1 cellular context compared by ENCODE assay signal in the genomic region with DNA sequence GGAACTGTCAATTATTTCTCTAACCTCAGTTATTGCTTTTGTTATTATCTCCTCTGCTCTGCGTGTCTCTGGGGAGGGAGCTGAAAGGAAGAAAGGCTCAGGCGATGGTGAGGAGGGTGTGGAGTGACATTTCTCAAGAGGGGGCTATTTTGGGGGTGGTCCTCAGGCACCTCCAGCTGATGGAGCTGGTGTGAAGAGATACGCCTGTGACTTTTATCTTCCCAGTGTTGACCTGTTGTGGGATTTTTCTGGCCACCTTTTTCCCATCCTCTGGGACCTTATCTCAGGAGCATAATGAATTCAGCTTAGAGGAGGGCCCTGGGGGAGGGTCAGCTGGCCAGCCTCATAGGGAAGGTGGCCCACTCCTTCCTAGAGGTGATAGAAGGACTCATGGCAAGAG.
TF ChIP-seq lines count a peak whose summit lies in the region.

No MANE protein-coding gene starts in this region.

TF ChIP-seq in GM23338, 12 proteins besides CTCF, POLR2A, EP300 and RAD21 (continued from another document):
- TF ChIP-seq, protein P1, sequence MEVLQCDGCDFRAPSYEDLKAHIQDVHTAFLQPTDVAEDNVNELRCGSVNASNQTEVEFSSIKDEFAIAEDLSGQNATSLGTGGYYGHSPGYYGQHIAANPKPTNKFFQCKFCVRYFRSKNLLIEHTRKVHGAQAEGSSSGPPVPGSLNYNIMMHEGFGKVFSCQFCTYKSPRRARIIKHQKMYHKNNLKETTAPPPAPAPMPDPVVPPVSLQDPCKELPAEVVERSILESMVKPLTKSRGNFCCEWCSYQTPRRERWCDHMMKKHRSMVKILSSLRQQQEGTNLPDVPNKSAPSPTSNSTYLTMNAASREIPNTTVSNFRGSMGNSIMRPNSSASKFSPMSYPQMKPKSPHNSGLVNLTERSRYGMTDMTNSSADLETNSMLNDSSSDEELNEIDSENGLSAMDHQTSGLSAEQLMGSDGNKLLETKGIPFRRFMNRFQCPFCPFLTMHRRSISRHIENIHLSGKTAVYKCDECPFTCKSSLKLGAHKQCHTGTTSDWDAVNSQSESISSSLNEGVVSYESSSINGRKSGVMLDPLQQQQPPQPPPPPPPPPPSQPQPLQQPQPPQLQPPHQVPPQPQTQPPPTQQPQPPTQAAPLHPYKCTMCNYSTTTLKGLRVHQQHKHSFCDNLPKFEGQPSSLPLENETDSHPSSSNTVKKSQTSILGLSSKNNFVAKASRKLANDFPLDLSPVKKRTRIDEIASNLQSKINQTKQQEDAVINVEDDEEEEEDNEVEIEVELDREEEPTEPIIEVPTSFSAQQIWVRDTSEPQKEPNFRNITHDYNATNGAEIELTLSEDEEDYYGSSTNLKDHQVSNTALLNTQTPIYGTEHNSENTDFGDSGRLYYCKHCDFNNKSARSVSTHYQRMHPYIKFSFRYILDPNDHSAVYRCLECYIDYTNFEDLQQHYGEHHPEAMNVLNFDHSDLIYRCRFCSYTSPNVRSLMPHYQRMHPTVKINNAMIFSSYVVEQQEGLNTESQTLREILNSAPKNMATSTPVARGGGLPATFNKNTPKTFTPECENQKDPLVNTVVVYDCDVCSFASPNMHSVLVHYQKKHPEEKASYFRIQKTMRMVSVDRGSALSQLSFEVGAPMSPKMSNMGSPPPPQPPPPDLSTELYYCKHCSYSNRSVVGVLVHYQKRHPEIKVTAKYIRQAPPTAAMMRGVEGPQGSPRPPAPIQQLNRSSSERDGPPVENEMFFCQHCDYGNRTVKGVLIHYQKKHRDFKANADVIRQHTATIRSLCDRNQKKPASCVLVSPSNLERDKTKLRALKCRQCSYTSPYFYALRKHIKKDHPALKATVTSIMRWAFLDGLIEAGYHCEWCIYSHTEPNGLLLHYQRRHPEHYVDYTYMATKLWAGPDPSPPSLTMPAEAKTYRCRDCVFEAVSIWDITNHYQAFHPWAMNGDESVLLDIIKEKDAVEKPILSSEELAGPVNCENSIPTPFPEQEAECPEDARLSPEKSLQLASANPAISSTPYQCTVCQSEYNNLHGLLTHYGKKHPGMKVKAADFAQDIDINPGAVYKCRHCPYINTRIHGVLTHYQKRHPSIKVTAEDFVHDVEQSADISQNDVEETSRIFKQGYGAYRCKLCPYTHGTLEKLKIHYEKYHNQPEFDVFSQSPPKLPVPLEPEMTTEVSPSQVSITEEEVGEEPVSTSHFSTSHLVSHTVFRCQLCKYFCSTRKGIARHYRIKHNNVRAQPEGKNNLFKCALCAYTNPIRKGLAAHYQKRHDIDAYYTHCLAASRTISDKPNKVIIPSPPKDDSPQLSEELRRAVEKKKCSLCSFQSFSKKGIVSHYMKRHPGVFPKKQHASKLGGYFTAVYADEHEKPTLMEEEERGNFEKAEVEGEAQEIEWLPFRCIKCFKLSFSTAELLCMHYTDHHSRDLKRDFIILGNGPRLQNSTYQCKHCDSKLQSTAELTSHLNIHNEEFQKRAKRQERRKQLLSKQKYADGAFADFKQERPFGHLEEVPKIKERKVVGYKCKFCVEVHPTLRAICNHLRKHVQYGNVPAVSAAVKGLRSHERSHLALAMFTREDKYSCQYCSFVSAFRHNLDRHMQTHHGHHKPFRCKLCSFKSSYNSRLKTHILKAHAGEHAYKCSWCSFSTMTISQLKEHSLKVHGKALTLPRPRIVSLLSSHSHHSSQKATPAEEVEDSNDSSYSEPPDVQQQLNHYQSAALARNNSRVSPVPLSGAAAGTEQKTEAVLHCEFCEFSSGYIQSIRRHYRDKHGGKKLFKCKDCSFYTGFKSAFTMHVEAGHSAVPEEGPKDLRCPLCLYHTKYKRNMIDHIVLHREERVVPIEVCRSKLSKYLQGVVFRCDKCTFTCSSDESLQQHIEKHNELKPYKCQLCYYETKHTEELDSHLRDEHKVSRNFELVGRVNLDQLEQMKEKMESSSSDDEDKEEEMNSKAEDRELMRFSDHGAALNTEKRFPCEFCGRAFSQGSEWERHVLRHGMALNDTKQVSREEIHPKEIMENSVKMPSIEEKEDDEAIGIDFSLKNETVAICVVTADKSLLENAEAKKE (CRISPR knock-in tag; IDR thresholded peaks at IDR 0.05), result no peak
- TF ChIP-seq, protein P2, sequence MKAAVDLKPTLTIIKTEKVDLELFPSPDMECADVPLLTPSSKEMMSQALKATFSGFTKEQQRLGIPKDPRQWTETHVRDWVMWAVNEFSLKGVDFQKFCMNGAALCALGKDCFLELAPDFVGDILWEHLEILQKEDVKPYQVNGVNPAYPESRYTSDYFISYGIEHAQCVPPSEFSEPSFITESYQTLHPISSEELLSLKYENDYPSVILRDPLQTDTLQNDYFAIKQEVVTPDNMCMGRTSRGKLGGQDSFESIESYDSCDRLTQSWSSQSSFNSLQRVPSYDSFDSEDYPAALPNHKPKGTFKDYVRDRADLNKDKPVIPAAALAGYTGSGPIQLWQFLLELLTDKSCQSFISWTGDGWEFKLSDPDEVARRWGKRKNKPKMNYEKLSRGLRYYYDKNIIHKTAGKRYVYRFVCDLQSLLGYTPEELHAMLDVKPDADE (IDR thresholded peaks at IDR 0.05), result no peak
- TF ChIP-seq CREB1 (CRISPR knock-in tag; IDR thresholded peaks at IDR 0.05; ENCODE audit: low read depth) (no peak), ZNF331 (CRISPR knock-in tag; IDR thresholded peaks at IDR 0.05; ENCODE audit: low read depth) (no peak), EZH2 (IDR thresholded peaks at IDR 0.05; ENCODE audit: low read depth, unreplicated experiment) (no peak)
TF ChIP-seq in GM23338: peak in this region for 0.
